In genomic region chr4:55125087-55125721, GRCh38 we compare ENCODE assay signal across 8 cellular contexts. TPM values are rescaled to one million over a fixed set of nuclear protein-coding genes. Genes with fewer than 3 reads are reported as not detected.
A peak's percentile ranks its signal among the peaks of the same experiment; 100 is the strongest.
DNase-seq lines count a peak whose midpoint lies in the region; ATAC-seq lines count a peak whose summit lies in the region.

KDR (minus strand) TSS chr4:55125595; CDS start chr4:55125293, 302 bp downstream.

- H3K27me3 Mint-ChIP-seq in T-cell: peaks cover 34 to 41% of the 10 kb centered on the region in 2 donors

- DNase-seq in GM03348 (ENCODE audit: low spot score) (peak; percentile 66), T-cell (no peak), glomerular endothelial cell (ENCODE audit: extremely low read depth, low read depth, low spot score) (no peak), posterior vena cava (ENCODE audit: low spot score) (peak; percentile 80), NCI-H82 (lab: John Stamatoyannopoulos, UW) (no peak), GDM1 (lab: John Stamatoyannopoulos, UW) (no peak), SK-N-DZ (ENCODE audit: low spot score) (no peak)

- H3K36me3 Mint-ChIP-seq in T-cell: no peaks in the 10 kb centered on the region

- H3K27ac Mint-ChIP-seq in T-cell: no peak within 1 kb of the TSS

- POLR2A ChIA-PET in T-cell (lab: Charles Lee): no interaction called here

- intact Hi-C loops in posterior vena cava (cut with DNase I): no loop called here

- CTCF ChIA-PET in T-cell (lab: Charles Lee): no interaction called here

- ATAC-seq in T-cell (replicated peaks in 1 of 4): no peak
- no peak for ATAC-seq in HG02884 (IDR thresholded peaks at IDR 0.05; ENCODE audit: unreplicated experiment)

- H3K4me1 Mint-ChIP-seq in T-cell: peaks cover 0 to 14% (median 5%) of the 10 kb centered on the region in 3 donors

- peak within 1 kb of the TSS in 2 of 3 donors; percentile 9 to 45 for H3K4me3 Mint-ChIP-seq in T-cell

- peaks cover 0 to 3% (median 3%) of the 10 kb centered on the region in 3 donors for H3K9me3 Mint-ChIP-seq in T-cell

RNA-seq across cellular contexts. Expression of gene KDR, which starts in this region (rescaled TPM):
- total RNA-seq in T-cell (under 1 TPM in 3 of 5 donors, not detected in 2; 0.10 to 0.28 (median 0.23) TPM), glomerular endothelial cell (337 and 496 TPM in 2 replicates), posterior vena cava (10 to 100 TPM; 14.5 to 15.1 TPM)
- polyA plus RNA-seq in SK-N-DZ (2014; cell fraction: cytosol; rRNA removed): not detected in 2 replicates
- not detected in 2 replicates for polyA plus RNA-seq in SK-N-DZ (2014; cell fraction: nucleus; rRNA removed)

Comparison
In these comparisons a context has a peak if more than half of its experiments do, and no peak if none do; other contexts are left out.
1. RNA of gene KDR (total RNA-seq): 337 to 496 TPM in glomerular endothelial cell; 14.5 to 15.1 TPM in posterior vena cava and 0.10 to 0.28 TPM in T-cell; every median in the first group is over 10 times any median in the second.
2. DNase-seq: peak in GM03348 (single experiment) and posterior vena cava (single experiment); none in T-cell (0 of 34), glomerular endothelial cell (single experiment), NCI-H82 (single experiment), GDM1 (single experiment) and SK-N-DZ (single experiment).